10 cellular contexts compared by ENCODE assay signal in the genomic region with DNA sequence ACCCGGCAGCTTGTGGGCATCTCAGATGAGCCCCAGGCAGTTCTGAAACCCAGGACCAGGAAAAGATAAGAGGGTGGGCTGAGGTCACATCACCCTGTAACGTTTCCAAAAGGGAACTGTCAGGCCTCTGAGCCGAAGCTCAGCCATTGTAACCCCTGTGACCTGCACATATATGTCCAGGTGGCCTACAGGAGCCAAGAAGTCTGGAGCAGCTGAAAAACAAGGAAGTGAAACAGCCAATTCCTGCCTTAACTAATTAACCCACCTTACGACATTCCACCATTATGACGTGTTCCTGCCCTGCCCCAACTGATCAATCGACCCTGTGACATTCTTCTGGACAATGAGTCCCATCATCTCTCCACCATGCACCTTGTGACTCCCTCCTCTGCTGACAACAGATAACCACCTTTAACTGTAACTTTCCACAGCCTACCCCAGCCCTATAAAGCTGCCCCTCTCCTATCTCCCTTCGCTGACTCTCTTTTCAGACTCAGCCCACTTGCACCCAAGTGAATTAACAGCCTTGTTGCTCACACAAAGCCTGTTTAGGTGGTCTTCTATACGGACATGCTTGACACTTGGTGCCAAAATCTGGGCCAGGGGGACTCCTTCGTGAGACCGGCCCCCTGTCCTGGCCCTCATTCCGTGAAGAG. TPM values are rescaled to one million over a fixed set of nuclear protein-coding genes. Genes with fewer than 3 reads are reported as not detected.
"Had no signal": no experiment of that assay in that cellular context is flagged by ENCODE, and none has a peak within 500 bp of the region (broad histone marks: within the 10 kb centered on the region; RNA-seq: fewer than 3 reads in every experiment).

No MANE protein-coding gene starts in this region.

RNA-seq across cellular contexts. Expression of gene OR10H1, which starts 13.3 kb away (rescaled TPM):
- total RNA-seq: activated CD8-positive, alpha-beta memory T cell treated with anti-CD3 and anti-CD28 coated beads for 36 hours; activated naive CD8-positive, alpha-beta T cell treated with anti-CD3 and anti-CD28 coated beads, Interleukin-2, amount 10 ng/mL, durations not matched to agents 7 days and 5 days; activated T-helper 1 cell treated with anti-CD3 and anti-CD28 coated beads, Interleukin-12 subunit alpha, Interleukin-12 subunit beta, Interleukin-2, Interleukin-4 antibody, amounts not matched to agents 30 ng/mL and 10 ng/mL and 1 ng/mL, durations not matched to agents 14 hours and 24 hours and 36 hours; cerebellum; dermis blood vessel endothelial cell; epithelial cell of proximal tubule; glomerular endothelial cell; left ventricle myocardium superior; vagina had no signal

RNA-seq across cellular contexts. Expression of gene OR10H5, which starts 41.3 kb away (rescaled TPM):
- total RNA-seq: activated CD8-positive, alpha-beta memory T cell treated with anti-CD3 and anti-CD28 coated beads for 36 hours; activated naive CD8-positive, alpha-beta T cell treated with anti-CD3 and anti-CD28 coated beads, Interleukin-2, amount 10 ng/mL, durations not matched to agents 7 days and 5 days; activated T-helper 1 cell treated with anti-CD3 and anti-CD28 coated beads, Interleukin-12 subunit alpha, Interleukin-12 subunit beta, Interleukin-2, Interleukin-4 antibody, amounts not matched to agents 30 ng/mL and 10 ng/mL and 1 ng/mL, durations not matched to agents 14 hours and 24 hours and 36 hours; cerebellum; dermis blood vessel endothelial cell; epithelial cell of proximal tubule; glomerular endothelial cell; kidney; left ventricle myocardium superior; vagina had no signal
